Comparison of ENCODE assay signal across 8 cellular contexts in the genomic region with DNA sequence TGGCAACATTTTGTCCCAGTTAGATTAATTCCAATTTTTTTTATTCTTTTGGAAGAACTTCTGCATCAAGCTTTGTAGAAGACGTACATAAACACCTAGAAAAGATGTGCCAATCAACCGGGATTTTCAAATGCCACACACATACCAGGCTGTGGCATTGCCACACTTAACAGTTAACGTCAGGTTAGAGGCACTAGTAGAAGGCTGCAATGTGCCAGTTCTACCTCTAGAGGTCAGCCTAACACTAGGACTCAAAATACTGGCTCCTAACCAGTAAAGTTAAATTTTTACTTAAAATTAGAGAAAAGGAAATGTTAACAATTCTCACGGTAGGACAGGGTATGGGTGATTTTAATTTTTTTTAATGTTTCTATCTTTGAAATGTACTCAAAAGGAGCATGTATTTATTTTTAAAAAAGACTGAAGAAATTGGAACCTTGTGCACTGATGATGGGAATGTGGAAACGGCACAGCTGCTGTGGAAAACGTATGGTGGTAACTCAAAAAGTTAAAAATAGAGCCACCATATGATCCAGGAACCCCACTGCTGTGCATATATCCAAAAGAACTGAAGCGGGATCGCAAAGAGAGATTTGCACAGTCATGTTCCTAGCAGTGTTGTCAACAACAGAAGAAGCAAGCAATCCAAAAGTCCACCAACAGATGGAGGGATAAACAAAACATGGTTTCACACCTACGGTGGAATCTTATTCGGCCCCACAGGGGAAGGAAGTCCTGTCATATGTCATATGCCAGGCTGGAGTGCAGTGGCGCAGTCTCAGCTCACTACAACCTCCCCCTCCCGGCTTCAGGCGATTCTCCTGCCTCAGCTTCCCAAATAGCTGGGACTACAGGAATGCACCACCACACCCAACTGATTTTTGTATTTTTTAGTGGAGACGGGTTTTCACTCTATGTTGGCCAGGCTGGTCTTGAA. TPM values are rescaled to one million over a fixed set of nuclear protein-coding genes. Genes with fewer than 3 reads are reported as not detected.
DNase-seq lines count a peak whose midpoint lies in the region; ATAC-seq and TF ChIP-seq lines count a peak whose summit lies in the region.

No MANE protein-coding gene starts in this region.

- H3K27me3 ChIP-seq in esophagus squamous epithelium (no peaks in the 10 kb centered on the region), subcutaneous abdominal adipose tissue (ENCODE audit: control insufficient read depth in 5 of 5, insufficient read depth in 4 of 5, low read length in 5 of 5) (no peaks in the 10 kb centered on the region)

- 29 to 31% methylated on average over 14 of the region's 14 CpGs for WGBS in esophagus squamous epithelium, 2 donors

- in situ Hi-C loops in G401 (cut with HindIII; ENCODE audit: low sequenced_read_pairs): no loop called here

- POLR2A ChIA-PET in naive thymus-derived CD8-positive, alpha-beta T cell (lab: Charles Lee): interaction anchor here (1.8 kb wide), 1 partner anchor 19 kb away, joined by 5 read pairs; no protein-coding TSS in a partner anchor

- H3K4me1 ChIP-seq in esophagus squamous epithelium (peaks cover 0 to 31% (median 8%) of the 10 kb centered on the region in 3 donors), subcutaneous abdominal adipose tissue (ENCODE audit: control insufficient read depth in 5 of 5, insufficient read depth in 5 of 5, low read length in 5 of 5) (peaks cover 0 to 14% (median 8%) of the 10 kb centered on the region in 5 donors)

- H3K4me1 Mint-ChIP-seq in naive thymus-derived CD8-positive, alpha-beta T cell: peaks cover 0 to 13% (median 7%) of the 10 kb centered on the region in 4 donors

- H3K9ac ChIP-seq in subcutaneous abdominal adipose tissue (ENCODE audit: low read length in 5 of 5): no peak overlapping the region

- ATAC-seq in HG03108 (IDR thresholded peaks at IDR 0.05; ENCODE audit: unreplicated experiment): peak; percentile 52
- peak; percentile 89 for ATAC-seq in naive thymus-derived CD8-positive, alpha-beta T cell
- no peak for ATAC-seq in GM19324 (IDR thresholded peaks at IDR 0.05; ENCODE audit: low FRiP score, unreplicated experiment)

- peaks cover 0 to 5% (median 0%) of the 10 kb centered on the region in 9 donors for H3K9me3 Mint-ChIP-seq in naive thymus-derived CD8-positive, alpha-beta T cell

- H3K4me3 Mint-ChIP-seq in naive thymus-derived CD8-positive, alpha-beta T cell: peak overlapping the region in 1 of 10 donors; percentile 5

- H3K4me3 ChIP-seq in esophagus squamous epithelium: peak overlapping the region in 1 of 4 donors; percentile 28
- peak overlapping the region; percentile 36 to 47 (median 43) for H3K4me3 ChIP-seq in subcutaneous abdominal adipose tissue (ENCODE audit: low read depth in 1 of 5, low read length in 5 of 5)

- H3K36me3 Mint-ChIP-seq in naive thymus-derived CD8-positive, alpha-beta T cell: peaks cover 0 to 6% (median 4%) of the 10 kb centered on the region in 3 donors

- H3K27ac ChIP-seq in esophagus squamous epithelium (peak overlapping the region in 1 of 4 donors; percentile 21), subcutaneous abdominal adipose tissue (ENCODE audit: low read depth, low read length) (no peak overlapping the region)

- H3K9me3 ChIP-seq in esophagus squamous epithelium (no peaks in the 10 kb centered on the region), subcutaneous abdominal adipose tissue (ENCODE audit: control insufficient read depth in 5 of 5, low read length in 5 of 5) (peaks cover 0 to 4% (median 0%) of the 10 kb centered on the region in 5 donors)

- no peaks in the 10 kb centered on the region for H3K36me3 ChIP-seq in esophagus squamous epithelium
- H3K36me3 ChIP-seq in subcutaneous abdominal adipose tissue (ENCODE audit: control insufficient read depth in 5 of 5, insufficient read depth in 5 of 5, low read length in 5 of 5): no peaks in the 10 kb centered on the region

- no peak for TF ChIP-seq POLR2A in esophagus squamous epithelium (IDR thresholded peaks at IDR 0.05)

- TF ChIP-seq CTCF in esophagus squamous epithelium (IDR thresholded peaks at IDR 0.05): peak; percentile 38 to 96 (median 94)

- intact Hi-C loops in esophagus squamous epithelium (cut with DNase I): loop anchor here (10.0 kb wide), 3 partner anchors 209 to 429 kb away; a partner anchor contains a TSS

- peak overlapping the region in 3 of 10 donors; percentile 19 to 76 (median 50) for H3K27ac Mint-ChIP-seq in naive thymus-derived CD8-positive, alpha-beta T cell

- DNase-seq in G401 (ENCODE audit: low spot score) (peak; percentile 77), OCI-M1 (lab: John Stamatoyannopoulos, UW) (peak; percentile 65), activated T-cell treated with anti-CD3 and anti-CD28 coated beads for 48 hours (ENCODE audit: low read depth) (peak; percentile 31), esophagus squamous epithelium (lab: John Stamatoyannopoulos, UW) (no peak)
- DNase-seq in naive thymus-derived CD8-positive, alpha-beta T cell: peak; percentile 14 to 81 (median 64)

- H3K27me3 Mint-ChIP-seq in naive thymus-derived CD8-positive, alpha-beta T cell: no peaks in the 10 kb centered on the region

RNA-seq across cellular contexts. Expression of a gene that starts 30.3 kb away (rescaled TPM):
- 21.4 and 34.0 TPM in 2 replicates for total RNA-seq in G401 (2014; rRNA removed; shearing (Covaris generic))
- 10 to 100 TPM; 12.5 to 41.2 (median 24.4) TPM for total RNA-seq in esophagus squamous epithelium
- total RNA-seq in naive thymus-derived CD8-positive, alpha-beta T cell: 10 to 100 TPM; 13.5 to 15.1 TPM
- polyA plus RNA-seq in naive thymus-derived CD8-positive, alpha-beta T cell: 10 to 100 TPM; 27.8 to 38.3 (median 30.1) TPM
